In the genomic region with DNA sequence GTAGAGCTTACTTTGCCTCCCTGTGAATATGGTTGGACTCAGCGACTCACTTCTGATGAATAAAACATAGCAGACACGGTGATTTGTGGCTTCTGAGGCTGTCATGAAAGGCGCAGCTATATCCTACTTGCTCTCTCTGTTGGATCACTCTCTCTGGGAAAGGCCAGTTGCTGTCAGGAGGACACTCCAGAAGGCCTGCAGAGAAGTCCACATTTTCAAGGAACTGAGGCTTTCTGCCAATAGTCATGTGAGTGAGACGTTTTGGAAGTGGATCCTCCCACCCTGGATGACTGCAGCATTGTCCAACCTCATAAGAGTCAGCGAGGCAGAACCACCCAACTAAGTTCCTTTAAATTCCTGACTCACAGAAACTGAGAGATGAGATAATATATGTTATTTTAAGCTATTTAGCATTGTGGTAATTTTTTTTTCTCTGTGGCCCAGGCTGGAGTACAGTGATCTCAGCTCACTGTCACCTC, we compare ENCODE assay signal across 1 cellular context.
TF ChIP-seq lines count a peak whose summit lies in the region.

No MANE protein-coding gene starts in this region.

TF ChIP-seq in GM12878, 131 proteins besides CTCF, POLR2A, EP300 and RAD21 (continued from another document):
- TF ChIP-seq, protein P1, sequence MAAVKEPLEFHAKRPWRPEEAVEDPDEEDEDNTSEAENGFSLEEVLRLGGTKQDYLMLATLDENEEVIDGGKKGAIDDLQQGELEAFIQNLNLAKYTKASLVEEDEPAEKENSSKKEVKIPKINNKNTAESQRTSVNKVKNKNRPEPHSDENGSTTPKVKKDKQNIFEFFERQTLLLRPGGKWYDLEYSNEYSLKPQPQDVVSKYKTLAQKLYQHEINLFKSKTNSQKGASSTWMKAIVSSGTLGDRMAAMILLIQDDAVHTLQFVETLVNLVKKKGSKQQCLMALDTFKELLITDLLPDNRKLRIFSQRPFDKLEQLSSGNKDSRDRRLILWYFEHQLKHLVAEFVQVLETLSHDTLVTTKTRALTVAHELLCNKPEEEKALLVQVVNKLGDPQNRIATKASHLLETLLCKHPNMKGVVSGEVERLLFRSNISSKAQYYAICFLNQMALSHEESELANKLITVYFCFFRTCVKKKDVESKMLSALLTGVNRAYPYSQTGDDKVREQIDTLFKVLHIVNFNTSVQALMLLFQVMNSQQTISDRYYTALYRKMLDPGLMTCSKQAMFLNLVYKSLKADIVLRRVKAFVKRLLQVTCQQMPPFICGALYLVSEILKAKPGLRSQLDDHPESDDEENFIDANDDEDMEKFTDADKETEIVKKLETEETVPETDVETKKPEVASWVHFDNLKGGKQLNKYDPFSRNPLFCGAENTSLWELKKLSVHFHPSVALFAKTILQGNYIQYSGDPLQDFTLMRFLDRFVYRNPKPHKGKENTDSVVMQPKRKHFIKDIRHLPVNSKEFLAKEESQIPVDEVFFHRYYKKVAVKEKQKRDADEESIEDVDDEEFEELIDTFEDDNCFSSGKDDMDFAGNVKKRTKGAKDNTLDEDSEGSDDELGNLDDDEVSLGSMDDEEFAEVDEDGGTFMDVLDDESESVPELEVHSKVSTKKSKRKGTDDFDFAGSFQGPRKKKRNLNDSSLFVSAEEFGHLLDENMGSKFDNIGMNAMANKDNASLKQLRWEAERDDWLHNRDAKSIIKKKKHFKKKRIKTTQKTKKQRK (IDR thresholded peaks at IDR 0.05; ENCODE audit: low read depth, low read length), result no peak
- TF ChIP-seq, protein P2, sequence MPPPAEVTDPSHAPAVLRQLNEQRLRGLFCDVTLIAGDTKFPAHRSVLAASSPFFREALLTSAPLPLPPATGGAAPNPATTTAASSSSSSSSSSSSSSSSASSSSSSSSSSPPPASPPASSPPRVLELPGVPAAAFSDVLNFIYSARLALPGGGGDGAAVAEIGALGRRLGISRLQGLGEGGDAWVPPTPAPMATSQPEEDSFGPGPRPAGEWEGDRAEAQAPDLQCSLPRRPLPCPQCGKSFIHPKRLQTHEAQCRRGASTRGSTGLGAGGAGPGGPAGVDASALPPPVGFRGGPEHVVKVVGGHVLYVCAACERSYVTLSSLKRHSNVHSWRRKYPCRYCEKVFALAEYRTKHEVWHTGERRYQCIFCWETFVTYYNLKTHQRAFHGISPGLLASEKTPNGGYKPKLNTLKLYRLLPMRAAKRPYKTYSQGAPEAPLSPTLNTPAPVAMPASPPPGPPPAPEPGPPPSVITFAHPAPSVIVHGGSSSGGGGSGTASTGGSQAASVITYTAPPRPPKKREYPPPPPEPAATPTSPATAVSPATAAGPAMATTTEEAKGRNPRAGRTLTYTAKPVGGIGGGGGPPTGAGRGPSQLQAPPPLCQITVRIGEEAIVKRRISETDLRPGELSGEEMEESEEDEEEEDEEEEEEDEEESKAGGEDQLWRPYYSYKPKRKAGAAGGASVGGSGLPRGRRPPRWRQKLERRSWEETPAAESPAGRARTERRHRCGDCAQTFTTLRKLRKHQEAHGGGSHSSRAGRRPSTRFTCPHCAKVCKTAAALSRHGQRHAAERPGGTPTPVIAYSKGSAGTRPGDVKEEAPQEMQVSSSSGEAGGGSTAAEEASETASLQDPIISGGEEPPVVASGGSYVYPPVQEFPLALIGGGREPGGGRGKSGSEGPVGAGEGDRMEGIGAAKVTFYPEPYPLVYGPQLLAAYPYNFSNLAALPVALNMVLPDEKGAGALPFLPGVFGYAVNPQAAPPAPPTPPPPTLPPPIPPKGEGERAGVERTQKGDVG (CRISPR knock-in tag; IDR thresholded peaks at IDR 0.05), result no peak
- TF ChIP-seq TCF7 (IDR thresholded peaks at IDR 0.05; ENCODE audit: borderline replicate concordance) (peak; percentile 36; the same call in 1 of the 2 replicates), CBX3 (IDR thresholded peaks at IDR 0.05; ENCODE audit: borderline replicate concordance, low read depth) (no peak), MEF2A (IDR thresholded peaks at IDR 0.05; ENCODE audit: insufficient read depth, low read depth, low read length) (peak; percentile 95), MTA2 (IDR thresholded peaks at IDR 0.05; ENCODE audit: low read depth) (no peak), MEF2B (IDR thresholded peaks at IDR 0.05; ENCODE audit: partially characterized antibody, poor library complexity, severe bottlenecking) (peak; percentile 47), CREB1 (IDR thresholded peaks at IDR 0.05; ENCODE audit: low read depth) (peak; percentile 46; the same call in 1 of the 2 replicates), RUNX3 (IDR thresholded peaks at IDR 0.05; ENCODE audit: low read length) (peak; percentile 91), JUNB (IDR thresholded peaks at IDR 0.05) (peak; percentile 80), KLF5 (IDR thresholded peaks at IDR 0.05; ENCODE audit: partially characterized antibody) (no peak), TBL1XR1 (IDR thresholded peaks at IDR 0.05; ENCODE audit: low read depth, low read length) (no peak), CBFB (IDR thresholded peaks at IDR 0.05; ENCODE audit: low read depth) (0 out of 2 replicates have a peak, but pooled peaks have one; percentile 33), ATF7 (IDR thresholded peaks at IDR 0.05; ENCODE audit: low read depth) (peak; percentile 56; the same call in 1 of the 2 replicates), IKZF2 (IDR thresholded peaks at IDR 0.05) (peak in 1 of 2 experiments; percentile 38; a peak in 3 of 4 replicates), PAX8 (IDR thresholded peaks at IDR 0.05) (no peak), NFIC (IDR thresholded peaks at IDR 0.05; ENCODE audit: low read depth, low read length) (peak; percentile 86)
- TF ChIP-seq, protein P3, sequence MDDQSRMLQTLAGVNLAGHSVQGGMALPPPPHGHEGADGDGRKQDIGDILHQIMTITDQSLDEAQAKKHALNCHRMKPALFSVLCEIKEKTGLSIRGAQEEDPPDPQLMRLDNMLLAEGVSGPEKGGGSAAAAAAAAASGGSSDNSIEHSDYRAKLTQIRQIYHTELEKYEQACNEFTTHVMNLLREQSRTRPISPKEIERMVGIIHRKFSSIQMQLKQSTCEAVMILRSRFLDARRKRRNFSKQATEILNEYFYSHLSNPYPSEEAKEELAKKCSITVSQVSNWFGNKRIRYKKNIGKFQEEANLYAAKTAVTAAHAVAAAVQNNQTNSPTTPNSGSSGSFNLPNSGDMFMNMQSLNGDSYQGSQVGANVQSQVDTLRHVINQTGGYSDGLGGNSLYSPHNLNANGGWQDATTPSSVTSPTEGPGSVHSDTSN (IDR thresholded peaks at IDR 0.05; ENCODE audit: insufficient replicate concordance, low read depth, low read length), result no peak
- TF ChIP-seq, protein P4, sequence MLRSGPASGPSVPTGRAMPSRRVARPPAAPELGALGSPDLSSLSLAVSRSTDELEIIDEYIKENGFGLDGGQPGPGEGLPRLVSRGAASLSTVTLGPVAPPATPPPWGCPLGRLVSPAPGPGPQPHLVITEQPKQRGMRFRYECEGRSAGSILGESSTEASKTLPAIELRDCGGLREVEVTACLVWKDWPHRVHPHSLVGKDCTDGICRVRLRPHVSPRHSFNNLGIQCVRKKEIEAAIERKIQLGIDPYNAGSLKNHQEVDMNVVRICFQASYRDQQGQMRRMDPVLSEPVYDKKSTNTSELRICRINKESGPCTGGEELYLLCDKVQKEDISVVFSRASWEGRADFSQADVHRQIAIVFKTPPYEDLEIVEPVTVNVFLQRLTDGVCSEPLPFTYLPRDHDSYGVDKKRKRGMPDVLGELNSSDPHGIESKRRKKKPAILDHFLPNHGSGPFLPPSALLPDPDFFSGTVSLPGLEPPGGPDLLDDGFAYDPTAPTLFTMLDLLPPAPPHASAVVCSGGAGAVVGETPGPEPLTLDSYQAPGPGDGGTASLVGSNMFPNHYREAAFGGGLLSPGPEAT (IDR thresholded peaks at IDR 0.05; ENCODE audit: low read depth), result no peak
- TF ChIP-seq, protein P5, sequence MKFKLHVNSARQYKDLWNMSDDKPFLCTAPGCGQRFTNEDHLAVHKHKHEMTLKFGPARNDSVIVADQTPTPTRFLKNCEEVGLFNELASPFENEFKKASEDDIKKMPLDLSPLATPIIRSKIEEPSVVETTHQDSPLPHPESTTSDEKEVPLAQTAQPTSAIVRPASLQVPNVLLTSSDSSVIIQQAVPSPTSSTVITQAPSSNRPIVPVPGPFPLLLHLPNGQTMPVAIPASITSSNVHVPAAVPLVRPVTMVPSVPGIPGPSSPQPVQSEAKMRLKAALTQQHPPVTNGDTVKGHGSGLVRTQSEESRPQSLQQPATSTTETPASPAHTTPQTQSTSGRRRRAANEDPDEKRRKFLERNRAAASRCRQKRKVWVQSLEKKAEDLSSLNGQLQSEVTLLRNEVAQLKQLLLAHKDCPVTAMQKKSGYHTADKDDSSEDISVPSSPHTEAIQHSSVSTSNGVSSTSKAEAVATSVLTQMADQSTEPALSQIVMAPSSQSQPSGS (IDR thresholded peaks at IDR 0.05; ENCODE audit: low read length), result peak; percentile 90
